ENCODE assay signal across 20 cellular contexts in the genomic region with DNA sequence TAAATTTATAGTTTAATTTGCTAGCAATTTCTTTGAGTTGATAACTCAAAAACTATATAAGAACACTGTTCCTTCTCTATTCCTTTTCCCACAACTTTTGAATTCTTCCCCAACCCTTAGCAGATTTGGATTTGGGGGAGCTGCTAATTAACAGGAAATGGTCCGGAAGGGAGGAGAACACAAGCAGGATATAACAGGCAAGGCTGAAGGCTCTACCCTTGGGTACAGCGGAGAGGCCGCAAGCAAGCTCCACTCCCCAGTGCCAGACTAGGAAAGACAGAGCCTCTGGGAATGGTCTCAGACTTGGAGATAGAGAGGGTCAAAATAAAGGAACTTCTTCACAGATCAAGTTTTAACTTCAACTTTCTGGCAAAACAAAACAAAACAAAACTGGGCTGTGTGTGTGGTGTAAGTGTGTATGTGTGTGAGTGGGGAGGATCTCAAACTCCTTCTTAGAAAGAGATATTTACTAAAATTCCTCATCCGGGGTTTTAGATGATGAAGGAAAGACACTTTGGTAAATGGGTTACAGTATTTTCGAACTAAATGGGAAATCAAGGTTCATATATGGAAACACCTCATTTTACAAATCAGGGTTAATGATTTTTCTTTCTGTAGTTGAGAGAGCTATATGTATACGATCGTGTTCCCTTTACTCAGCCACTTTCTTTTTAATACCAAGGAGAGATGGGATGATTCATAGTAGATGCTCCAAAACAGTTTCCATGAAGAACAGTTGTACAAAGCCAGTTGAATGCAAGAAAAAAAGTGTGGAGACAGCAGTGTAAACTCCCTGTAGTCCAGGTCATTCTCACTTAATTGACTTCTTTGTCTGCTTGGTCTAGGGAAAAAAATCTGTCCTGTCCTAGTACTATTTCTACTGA.
"Had no signal": no experiment of that assay in that cellular context is flagged by ENCODE, and none has a peak within 500 bp of the region (broad histone marks: within the 10 kb centered on the region; RNA-seq: fewer than 3 reads in every experiment).

No MANE protein-coding gene starts in this region.

- H3K27me3 ChIP-seq: colonic mucosa, pancreas, sigmoid colon, stomach, uterus had no signal

- H3K27ac Mint-ChIP-seq: activated B cell treated with CpG ODN at 0.5 μM for 24 hours; activated CD8-positive, alpha-beta T cell treated with anti-CD3 and anti-CD28 coated beads, Interleukin-2, amount 10 ng/mL, durations not matched to agents 7 days and 5 days; activated naive CD4-positive, alpha-beta T cell treated with anti-CD3 and anti-CD28 coated beads, Interleukin-2, amount 50 U/mL, for 72 hours; T-helper 17 cell had no signal

- H3K9me3 Mint-ChIP-seq: activated B cell treated with CpG ODN at 0.5 μM for 24 hours; activated naive CD4-positive, alpha-beta T cell treated with anti-CD3 and anti-CD28 coated beads, Interleukin-2, amount 50 U/mL, for 72 hours; naive B cell had no signal

- H3K4me1 Mint-ChIP-seq: naive B cell had no signal

- DNase-seq: activated B cell treated with CpG ODN at 0.5 μM for 24 hours; activated CD4-positive, alpha-beta T cell treated with anti-CD3 and anti-CD28 coated beads for 48 hours; activated CD8-positive, alpha-beta memory T cell treated with anti-CD3 and anti-CD28 coated beads, Interleukin-2, amount 50 U/mL, for 4 hours; activated CD8-positive, alpha-beta T cell treated with anti-CD3 and anti-CD28 coated beads, Interleukin-2, amount 10 ng/mL, durations not matched to agents 7 days and 5 days; activated effector memory CD4-positive, alpha-beta T cell treated with anti-CD3 and anti-CD28 coated beads, Interleukin-2, amount 50 U/mL, for 16 hours; activated T-cell treated with anti-CD3 and anti-CD28 coated beads, Interleukin-2, amount 50 U/mL, for 48 hours; amniotic stem cell; central memory CD4-positive, alpha-beta T cell; colonic mucosa; naive B cell; pancreas; sigmoid colon; stimulated activated CD4-positive, alpha-beta T cell treated with anti-CD3 and anti-CD28 coated beads, Interleukin-12 subunit alpha, Interleukin-12 subunit beta, amount 100 ng/mL, for 4 hours; stimulated activated CD4-positive, alpha-beta T cell treated with anti-CD3 and anti-CD28 coated beads, Interleukin-2, amount 100 ng/mL, for 24 hours; stomach; T-helper 17 cell; uterus had no signal

- H3K36me3 Mint-ChIP-seq: activated naive CD4-positive, alpha-beta T cell treated with anti-CD3 and anti-CD28 coated beads, Interleukin-2, amount 50 U/mL, for 72 hours; naive B cell had no signal

- H3K36me3 ChIP-seq: colonic mucosa, pancreas, sigmoid colon, stomach, thoracic aorta, uterus had no signal

- H3K4me3 Mint-ChIP-seq: activated B cell treated with CpG ODN at 0.5 μM for 24 hours; activated CD8-positive, alpha-beta T cell treated with anti-CD3 and anti-CD28 coated beads, Interleukin-2, amount 10 ng/mL, durations not matched to agents 7 days and 5 days; naive B cell; T-helper 17 cell had no signal

- H3K9me3 ChIP-seq: colonic mucosa, pancreas, sigmoid colon, stomach, thoracic aorta, uterus had no signal

- H3K4me1 ChIP-seq: colonic mucosa, sigmoid colon, uterus had no signal

- H3K4me3 ChIP-seq: colonic mucosa, lung, pancreas, sigmoid colon, stomach, thoracic aorta, uterus had no signal

- H3K27me3 Mint-ChIP-seq: activated B cell treated with CpG ODN at 0.5 μM for 24 hours, naive B cell had no signal

- ATAC-seq: activated CD8-positive, alpha-beta T cell treated with anti-CD3 and anti-CD28 coated beads, Interleukin-2, amount 10 ng/mL, durations not matched to agents 7 days and 5 days; activated naive CD4-positive, alpha-beta T cell treated with anti-CD3 and anti-CD28 coated beads, Interleukin-2, amount 50 U/mL, for 72 hours; pancreas; T-helper 17 cell had no signal

- H3K27ac ChIP-seq: colonic mucosa, pancreas, sigmoid colon, stomach, thoracic aorta, uterus had no signal
